ENCODE assay signal across 1 cellular context in genomic region chr16:75179208-75179607, GRCh38.
TF ChIP-seq lines count a peak whose summit lies in the region.

No MANE protein-coding gene starts in this region.

TF ChIP-seq in GM12878, 131 proteins besides CTCF, POLR2A, EP300 and RAD21 (continues in another document):
- 0 out of 2 replicates have a peak, but pooled peaks have one; percentile 16 for TF ChIP-seq ATF7 (IDR thresholded peaks at IDR 0.05; ENCODE audit: low read depth)
- no peak for TF ChIP-seq KLF5 (IDR thresholded peaks at IDR 0.05; ENCODE audit: partially characterized antibody)
- no peak for TF ChIP-seq ETV6 (conservative IDR thresholded peaks at IDR 0.05 in 1 of 2, IDR thresholded peaks at IDR 0.05 in 1 of 2; ENCODE audit: borderline replicate concordance in 1 of 2, low read depth in 1 of 2)
- no peak for TF ChIP-seq BHLHE40 (IDR thresholded peaks at IDR 0.05; ENCODE audit: borderline replicate concordance in 1 of 2, low read depth in 2 of 2, low read length in 1 of 2)
- no peak for TF ChIP-seq PML (IDR thresholded peaks at IDR 0.05; ENCODE audit: low read length)
- 0 out of 2 replicates have a peak, but pooled peaks have one; percentile 37 for TF ChIP-seq MLLT1 (IDR thresholded peaks at IDR 0.05)
- TF ChIP-seq CHD4 (IDR thresholded peaks at IDR 0.05) = no peak
- no peak for TF ChIP-seq SMARCA5 (IDR thresholded peaks at IDR 0.05)
- peak; percentile 29; the same call in 1 of the 2 replicates for TF ChIP-seq NFIC (IDR thresholded peaks at IDR 0.05; ENCODE audit: low read depth, low read length)
- no peak for TF ChIP-seq CUX1 (IDR thresholded peaks at IDR 0.05; ENCODE audit: insufficient replicate concordance, low read depth, low read length)
- TF ChIP-seq DPF2 (IDR thresholded peaks at IDR 0.05) = 0 out of 2 replicates have a peak, but pooled peaks have one; percentile 49
- no peak for TF ChIP-seq ZNF592 (IDR thresholded peaks at IDR 0.05)
- no peak for TF ChIP-seq MAX (IDR thresholded peaks at IDR 0.05; ENCODE audit: low read depth, low read length)
- TF ChIP-seq IKZF2 (IDR thresholded peaks at IDR 0.05) = peak; percentile 35 to 62; a peak in 3 of 4 replicates
- TF ChIP-seq SMAD1 (IDR thresholded peaks at IDR 0.05; ENCODE audit: low read depth, partially characterized antibody) = no peak
- TF ChIP-seq MYB (IDR thresholded peaks at IDR 0.05; ENCODE audit: borderline replicate concordance, low read depth, low read length) = no peak
- no peak for TF ChIP-seq ZNF207 (IDR thresholded peaks at IDR 0.05; ENCODE audit: borderline replicate concordance)
- TF ChIP-seq NFYA (IDR thresholded peaks at IDR 0.05; ENCODE audit: borderline replicate concordance, low read depth, low read length) = no peak
- TF ChIP-seq IKZF1 (conservative IDR thresholded peaks at IDR 0.05) = 0 out of 2 replicates have a peak, but pooled peaks have one; percentile 25
- no peak for TF ChIP-seq BACH1 (IDR thresholded peaks at IDR 0.05; ENCODE audit: borderline replicate concordance)
- no peak for TF ChIP-seq FOS (IDR thresholded peaks at IDR 0.05; ENCODE audit: borderline replicate concordance, extremely low read depth, insufficient read length)
- peak; percentile 51; the same call in 1 of the 2 replicates for TF ChIP-seq RUNX3 (IDR thresholded peaks at IDR 0.05; ENCODE audit: low read length)
- no peak for TF ChIP-seq ZNF687 (IDR thresholded peaks at IDR 0.05)
- no peak for TF ChIP-seq ZNF217 (IDR thresholded peaks at IDR 0.05)
- no peak for TF ChIP-seq MEF2B (IDR thresholded peaks at IDR 0.05; ENCODE audit: partially characterized antibody, poor library complexity, severe bottlenecking)
- TF ChIP-seq CBX5 (IDR thresholded peaks at IDR 0.05; ENCODE audit: low read depth) = 0 out of 2 replicates have a peak, but pooled peaks have one; percentile 25
- no peak for TF ChIP-seq NR2C2 (IDR thresholded peaks at IDR 0.05; ENCODE audit: borderline replicate concordance, control insufficient read depth, insufficient read length, low read depth)
- peak; percentile 62 for TF ChIP-seq JUNB (IDR thresholded peaks at IDR 0.05)
- no peak for TF ChIP-seq LARP7 (IDR thresholded peaks at IDR 0.05)
- no peak for TF ChIP-seq EED (IDR thresholded peaks at IDR 0.05; ENCODE audit: low read depth)
- 0 out of 2 replicates have a peak, but pooled peaks have one; percentile 23 for TF ChIP-seq RELB (IDR thresholded peaks at IDR 0.05; ENCODE audit: low read depth)
- TF ChIP-seq SPI1 (IDR thresholded peaks at IDR 0.05; ENCODE audit: borderline replicate concordance, insufficient read depth, low read depth, low read length) = peak; percentile 64; the same call in 1 of the 2 replicates
- no peak for TF ChIP-seq CHD1 (IDR thresholded peaks at IDR 0.05; ENCODE audit: low read depth, low read length)
- no peak for TF ChIP-seq ZNF24 (IDR thresholded peaks at IDR 0.05)
- no peak for TF ChIP-seq RFX5 (IDR thresholded peaks at IDR 0.05; ENCODE audit: low read depth, low read length)
- no peak for TF ChIP-seq NFXL1 (IDR thresholded peaks at IDR 0.05; ENCODE audit: borderline replicate concordance)
- no peak for TF ChIP-seq HDAC6 (IDR thresholded peaks at IDR 0.05; ENCODE audit: unreplicated experiment)
- no peak for TF ChIP-seq ATF2 (IDR thresholded peaks at IDR 0.05; ENCODE audit: low read length)
- TF ChIP-seq NR2F1 (conservative IDR thresholded peaks at IDR 0.05) = no peak
- peak; percentile 43; the same call in 1 of the 2 replicates for TF ChIP-seq IRF4 (IDR thresholded peaks at IDR 0.05; ENCODE audit: low read depth, low read length)
- TF ChIP-seq BCL11A (IDR thresholded peaks at IDR 0.05; ENCODE audit: low read depth, low read length) = no peak
- no peak for TF ChIP-seq ZNF622 (IDR thresholded peaks at IDR 0.05)
- no peak for TF ChIP-seq IRF5 (IDR thresholded peaks at IDR 0.05; ENCODE audit: borderline replicate concordance)
- TF ChIP-seq HDAC2 (IDR thresholded peaks at IDR 0.05) = no peak
- TF ChIP-seq MXI1 (IDR thresholded peaks at IDR 0.05; ENCODE audit: low read depth, low read length) = no peak
- peak; percentile 74 for TF ChIP-seq MTA2 (IDR thresholded peaks at IDR 0.05; ENCODE audit: low read depth)
- no peak for TF ChIP-seq BRCA1 (IDR thresholded peaks at IDR 0.05; ENCODE audit: low read depth, low read length)
